ENCODE assay signal across 11 cellular contexts in the genomic region with DNA sequence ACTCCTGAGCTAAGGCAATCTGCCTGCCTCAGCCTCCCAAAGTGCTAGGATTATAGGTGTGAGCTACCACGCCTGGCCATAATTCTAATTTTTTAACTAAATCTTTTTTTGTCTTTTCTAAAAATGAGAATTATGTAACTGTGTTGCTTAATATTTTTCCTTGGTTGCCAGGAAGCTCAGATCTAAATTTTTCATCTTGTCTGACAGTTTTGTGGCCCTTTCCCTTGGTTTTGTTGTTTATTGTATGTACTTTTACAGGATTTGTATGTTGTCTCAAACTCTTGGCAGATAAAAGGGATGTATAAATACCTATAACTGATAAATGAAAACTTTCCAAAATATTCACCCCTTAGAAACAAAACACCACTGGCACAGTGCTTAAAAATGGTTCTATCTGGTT.
"Had no signal": no experiment of that assay in that cellular context is flagged by ENCODE, and none has a peak within 500 bp of the region (broad histone marks: within the 10 kb centered on the region; RNA-seq: fewer than 3 reads in every experiment).

No MANE protein-coding gene starts in this region.

- DNase-seq: activated naive CD4-positive, alpha-beta T cell treated with anti-CD3 and anti-CD28 coated beads, Interleukin-2, amount 50 U/mL, for 16 hours; amniotic stem cell; brain microvascular endothelial cell; dermis blood vessel endothelial cell; foreskin fibroblast; midbrain; naive B cell; small intestine; T-helper 17 cell; upper lobe of left lung had no signal

- H3K9ac ChIP-seq: parathyroid adenoma had no signal

- FAIRE-seq: small intestine had no signal

- H3K4me1 ChIP-seq: parathyroid adenoma had no signal

- H3K9me3 ChIP-seq: upper lobe of left lung had no signal

- H3K27ac ChIP-seq: brain microvascular endothelial cell, parathyroid adenoma had no signal

- H3K36me3 ChIP-seq: brain microvascular endothelial cell, upper lobe of left lung had no signal

- ATAC-seq: T-helper 17 cell had no signal

- H3K27me3 ChIP-seq: brain microvascular endothelial cell, upper lobe of left lung had no signal

- H3K4me3 ChIP-seq: upper lobe of left lung had no signal
